Comparison of ENCODE assay signal across 8 cellular contexts in genomic region chr10:29635711-29636144, GRCh38.
DNase-seq lines count a peak whose midpoint lies in the region; ATAC-seq lines count a peak whose summit lies in the region.

No MANE protein-coding gene starts in this region.

- 0 out of 2 replicates have a peak overlapping the region, but pooled peaks have one; percentile 4 for H3K4me3 ChIP-seq in iPS-20b (ENCODE audit: low read length)
- peak overlapping the region; percentile 6 to 50 for H3K4me3 ChIP-seq in stomach smooth muscle (ENCODE audit: low read length in 2 of 2)

- peaks cover 61% of the 10 kb centered on the region for H3K4me1 Mint-ChIP-seq in activated naive CD4-positive, alpha-beta T cell treated with anti-CD3 and anti-CD28 coated beads, Interleukin-2, amount 50 U/mL, for 24 hours

- H3K36me3 ChIP-seq in iPS-20b (ENCODE audit: insufficient read depth, low read depth, low read length) (no peaks in the 10 kb centered on the region), stomach smooth muscle (ENCODE audit: control insufficient read depth in 2 of 2, insufficient read depth in 2 of 2, low read length in 2 of 2) (peaks cover 8 to 12% of the 10 kb centered on the region in 2 donors)

- H3K27ac Mint-ChIP-seq in activated naive CD4-positive, alpha-beta T cell treated with anti-CD3 and anti-CD28 coated beads, Interleukin-2, amount 50 U/mL, for 24 hours: peak overlapping the region; percentile 43

- ATAC-seq in GM18499 (IDR thresholded peaks at IDR 0.05; ENCODE audit: insufficient read depth, unreplicated experiment) (peak; percentile 38), HG02970 (IDR thresholded peaks at IDR 0.05; ENCODE audit: low FRiP score, unreplicated experiment) (peak; percentile 55), HG03439 (IDR thresholded peaks at IDR 0.05; ENCODE audit: unreplicated experiment) (no peak)

- DNase-seq in NCI-H1048 (lab: John Stamatoyannopoulos, UW) (no peak), NCI-H1105 (lab: John Stamatoyannopoulos, UW) (no peak)

- H3K9ac ChIP-seq in iPS-20b (ENCODE audit: low read depth, low read length): peak overlapping the region; percentile 21; the same call in 1 of the 2 replicates
- H3K9ac ChIP-seq in stomach smooth muscle (ENCODE audit: low read length in 2 of 2): peak overlapping the region; percentile 69 to 80

- H3K9me3 Mint-ChIP-seq in activated naive CD4-positive, alpha-beta T cell treated with anti-CD3 and anti-CD28 coated beads, Interleukin-2, amount 50 U/mL, for 24 hours: no peaks in the 10 kb centered on the region

- peak overlapping the region; percentile 45 for H3K4me3 Mint-ChIP-seq in activated naive CD4-positive, alpha-beta T cell treated with anti-CD3 and anti-CD28 coated beads, Interleukin-2, amount 50 U/mL, for 24 hours

- H3K27ac ChIP-seq in iPS-20b (ENCODE audit: low read length) (no peak overlapping the region), stomach smooth muscle (ENCODE audit: low read length) (peak overlapping the region; percentile 92)

- peaks cover 17% of the 10 kb centered on the region for H3K36me3 Mint-ChIP-seq in activated naive CD4-positive, alpha-beta T cell treated with anti-CD3 and anti-CD28 coated beads, Interleukin-2, amount 50 U/mL, for 24 hours

- H3K9me3 ChIP-seq in iPS-20b (ENCODE audit: insufficient read depth, low read depth, low read length) (no peaks in the 10 kb centered on the region), stomach smooth muscle (ENCODE audit: control insufficient read depth in 2 of 2, low read length in 2 of 2) (no peaks in the 10 kb centered on the region)

- H3K4me1 ChIP-seq in iPS-20b (ENCODE audit: insufficient read depth, low read length) (peaks cover 28% of the 10 kb centered on the region), stomach smooth muscle (ENCODE audit: control insufficient read depth, insufficient read depth, low read length) (peaks cover 31% of the 10 kb centered on the region)

- H3K27me3 Mint-ChIP-seq in activated naive CD4-positive, alpha-beta T cell treated with anti-CD3 and anti-CD28 coated beads, Interleukin-2, amount 50 U/mL, for 24 hours: no peaks in the 10 kb centered on the region

- H3K27me3 ChIP-seq in iPS-20b (ENCODE audit: insufficient read depth, low read length) (no peaks in the 10 kb centered on the region), stomach smooth muscle (ENCODE audit: control insufficient read depth in 1 of 2, insufficient read depth in 2 of 2, low read length in 2 of 2) (no peaks in the 10 kb centered on the region)
